ENCODE assay signal across 14 cellular contexts in genomic region chr17:49471089-49471683, GRCh38. TPM values are rescaled to one million over a fixed set of nuclear protein-coding genes. Genes with fewer than 3 reads are reported as not detected.
DNase-seq lines count a peak whose midpoint lies in the region; ATAC-seq and TF ChIP-seq lines count a peak whose summit lies in the region.
"Had no signal": no experiment of that assay in that cellular context is flagged by ENCODE, and none has a peak within 500 bp of the region (broad histone marks: within the 10 kb centered on the region; RNA-seq: fewer than 3 reads in every experiment).

No MANE protein-coding gene starts in this region.

- no peak overlapping the region for H3K4me3 ChIP-seq in GM23248
- no peak overlapping the region for H3K4me3 ChIP-seq in upper lobe of right lung

- in situ Hi-C loops in GM23248 (cut with MboI), result no loop called here

- no peak overlapping the region for H3K27ac Mint-ChIP-seq in osteocyte (ENCODE audit: unreplicated experiment)
- H3K27ac Mint-ChIP-seq: CD8-positive, alpha-beta T cell; stimulated activated naive CD8-positive, alpha-beta T cell treated with anti-CD3 and anti-CD28 coated beads, Interleukin-15, Interleukin-2, amounts not matched to agents 100 ng/mL and 50 ng/mL, for 24 hours had no signal

- no peak overlapping the region for H3K4me3 Mint-ChIP-seq in osteocyte (ENCODE audit: unreplicated experiment)
- H3K4me3 Mint-ChIP-seq: CD8-positive, alpha-beta T cell; central memory CD8-positive, alpha-beta T cell; stimulated activated naive CD8-positive, alpha-beta T cell treated with anti-CD3 and anti-CD28 coated beads, Interleukin-15, Interleukin-2, amounts not matched to agents 100 ng/mL and 50 ng/mL, for 24 hours had no signal

- no peak overlapping the region for H3K9ac ChIP-seq in GM23248

- peaks cover 74% of the 10 kb centered on the region for H3K27me3 Mint-ChIP-seq in osteocyte (ENCODE audit: unreplicated experiment)

- H3K4me1 Mint-ChIP-seq in osteocyte (ENCODE audit: unreplicated experiment), result peaks cover 18% of the 10 kb centered on the region
- H3K4me1 Mint-ChIP-seq: central memory CD8-positive, alpha-beta T cell had no signal

- no peaks in the 10 kb centered on the region for H3K36me3 Mint-ChIP-seq in osteocyte (ENCODE audit: unreplicated experiment)
- H3K36me3 Mint-ChIP-seq: CD8-positive, alpha-beta T cell had no signal

- H3K9me3 ChIP-seq in GM23248 (ENCODE audit: low read depth) (no peaks in the 10 kb centered on the region), upper lobe of right lung (no peaks in the 10 kb centered on the region)

- no peaks in the 10 kb centered on the region for H3K36me3 ChIP-seq in GM23248 (ENCODE audit: low read depth)
- H3K36me3 ChIP-seq in upper lobe of right lung, result no peaks in the 10 kb centered on the region

- no peaks in the 10 kb centered on the region for H3K9me2 ChIP-seq in GM23248 (ENCODE audit: insufficient read depth)

- no peak for ATAC-seq in upper lobe of right lung
- no peak for ATAC-seq in GM19467 (IDR thresholded peaks at IDR 0.05; ENCODE audit: unreplicated experiment)
- no peak for ATAC-seq in HG02981 (IDR thresholded peaks at IDR 0.05; ENCODE audit: unreplicated experiment)
- ATAC-seq: CD8-positive, alpha-beta T cell had no signal

- 3 to 4% methylated on average over 13 of the region's 13 CpGs for WGBS in GM23248 (ENCODE audit: low coverage in 1 of 2, low lambda C conversion rate in 2 of 2, missing lambda C conversion rate in 2 of 2), 2 experiments

- no peaks in the 10 kb centered on the region for H3K79me2 ChIP-seq in GM23248 (ENCODE audit: insufficient read depth)

- H3K27me3 ChIP-seq in GM23248 (replicated peaks; ENCODE audit: insufficient read depth) (peaks cover 17% of the 10 kb centered on the region), upper lobe of right lung (peaks cover 56% of the 10 kb centered on the region)

- peaks cover 7% of the 10 kb centered on the region for H3K4me1 ChIP-seq in GM23248 (ENCODE audit: insufficient read depth)
- peaks cover 6% of the 10 kb centered on the region for H3K4me1 ChIP-seq in upper lobe of right lung

- intact Hi-C loops in upper lobe of right lung (cut with DNase I), result no loop called here

- no peaks in the 10 kb centered on the region for H3K9me3 Mint-ChIP-seq in osteocyte (ENCODE audit: unreplicated experiment)
- H3K9me3 Mint-ChIP-seq: central memory CD8-positive, alpha-beta T cell had no signal

- DNase-seq in GM23248 (peak; percentile 61), hippocampal formation (lab: John Stamatoyannopoulos, UW) (peak; percentile 61 to 82), osteocyte (ENCODE audit: extremely low spot score, unreplicated experiment) (no peak), upper lobe of right lung (no peak), DMS153 treated with DMSO at 0.1 percent for 48 hours (lab: John Stamatoyannopoulos, UW; ENCODE audit: unreplicated experiment) (no peak)
- DNase-seq: CD8-positive, alpha-beta T cell; foreskin melanocyte; MV-4-11; T-helper 9 cell had no signal

- H3K4me2 ChIP-seq in GM23248 (ENCODE audit: unreplicated experiment), result peak overlapping the region; percentile 11

- H3K27ac ChIP-seq in GM23248 (no peak overlapping the region), angular gyrus (ENCODE audit: low read depth, low read length) (peak overlapping the region; percentile 41), upper lobe of right lung (no peak overlapping the region)

- peak; percentile 8 for TF ChIP-seq CTCF in osteocyte (IDR thresholded peaks at IDR 0.05)
- no peak for TF ChIP-seq CTCF in upper lobe of right lung (IDR thresholded peaks at IDR 0.05)

- H2AFZ ChIP-seq in GM23248, result no peak overlapping the region

- H4K20me1 ChIP-seq in GM23248 (ENCODE audit: insufficient read depth), result no peaks in the 10 kb centered on the region

- no peaks in the 10 kb centered on the region for H3F3A ChIP-seq in GM23248 (ENCODE audit: insufficient read depth)

RNA-seq across cellular contexts. Expression of gene NGFR, which starts 23.9 kb away (rescaled TPM):
- 0.25 and 0.43 TPM in 2 replicates for total RNA-seq in GM23248 (2014; rRNA removed; shearing (Covaris generic))
- 0.60 and 0.81 TPM in 2 replicates for polyA plus RNA-seq in GM23248 (2016; fragmentation: Nextera tagmentation; extraction: Ambion mirVana)
- total RNA-seq in osteocyte (2.8 and 3.6 TPM in 2 replicates), upper lobe of right lung (0.78 TPM)

RNA-seq across cellular contexts. Expression of gene PHB1, which starts 56.5 kb away (rescaled TPM):
- 85.4 and 107 TPM in 2 replicates for total RNA-seq in GM23248 (2014; rRNA removed; shearing (Covaris generic))
- 177 and 191 TPM in 2 replicates for polyA plus RNA-seq in GM23248 (2016; fragmentation: Nextera tagmentation; extraction: Ambion mirVana)
- total RNA-seq in osteocyte (128 and 131 TPM in 2 replicates), upper lobe of right lung (127 TPM)

Comparison
In these comparisons a context has a peak if more than half of its experiments do, and no peak if none do; other contexts are left out.
1. DNase-seq: peak in GM23248 (single experiment) and hippocampal formation (2 of 2); none in osteocyte (single experiment), upper lobe of right lung (single experiment) and DMS153 treated with DMSO at 0.1 percent for 48 hours (single experiment).